ENCODE assay signal across 1 cellular context in genomic region chr5:140881889-140882590, GRCh38.
A peak's percentile ranks its signal among the peaks of the same experiment; 100 is the strongest.
TF ChIP-seq lines count a peak whose summit lies in the region.

PCDHA13 (plus strand) TSS chr5:140882124; CDS start chr5:140882269, 145 bp downstream.

TF ChIP-seq in H1, 55 proteins besides CTCF, POLR2A, EP300 and RAD21:
- TF ChIP-seq CEBPB (IDR thresholded peaks at IDR 0.05; ENCODE audit: low read depth, low read length) (no peak), PHF8 (conservative IDR thresholded peaks at IDR 0.05; ENCODE audit: low read depth, low read length) (0 out of 2 replicates have a peak, but pooled peaks have one; percentile 35), MAX (IDR thresholded peaks at IDR 0.05) (peak; percentile 26; the same call in 1 of the 2 replicates), CHD2 (IDR thresholded peaks at IDR 0.05; ENCODE audit: low read length) (no peak), TBP (IDR thresholded peaks at IDR 0.05; ENCODE audit: low read depth, low read length) (no peak), JUND (IDR thresholded peaks at IDR 0.05; ENCODE audit: low read length) (peak; percentile 44; the same call in 1 of the 2 replicates), KDM5A (IDR thresholded peaks at IDR 0.05; ENCODE audit: low read length) (no peak), USF2 (IDR thresholded peaks at IDR 0.05; ENCODE audit: low read length) (no peak)
